In genomic region chrX:107451754-107452153, GRCh38 we compare ENCODE assay signal across 19 cellular contexts. TPM values are rescaled to one million over a fixed set of nuclear protein-coding genes. Genes with fewer than 3 reads are reported as not detected.
DNase-seq lines count a peak whose midpoint lies in the region; ATAC-seq and TF ChIP-seq lines count a peak whose summit lies in the region.
"Had no signal": no experiment of that assay in that cellular context is flagged by ENCODE, and none has a peak within 500 bp of the region (broad histone marks: within the 10 kb centered on the region; RNA-seq: fewer than 3 reads in every experiment).

No MANE protein-coding gene starts in this region.

- no peaks in the 10 kb centered on the region for H4K20me1 ChIP-seq in OCI-LY7 (ENCODE audit: insufficient read depth, low read length)

- H3K9me2 ChIP-seq in OCI-LY7 (ENCODE audit: insufficient read depth, low read length) = no peaks in the 10 kb centered on the region

- CTCF ChIA-PET in OCI-LY7 (lab: Charles Lee; ENCODE audit: unreplicated experiment) = interaction anchor here (0.8 to 2.0 kb wide), 3 partner anchors 11 to 19 kb away, joined by 4 to 11 read pairs (median 5); no protein-coding TSS in a partner anchor

- no TSS peak for BruUV-seq in OCI-LY7 (replicated peaks; lab: Mats Ljungman, UMichigan)

- POLR2A ChIA-PET in OCI-LY7 (lab: Charles Lee) = interaction anchor here (1.2 to 5.7 kb wide), 3 partner anchors 9 to 176 kb away, joined by 4 to 42 read pairs (median 5); partner anchors contain the start of gene PRPS1

- H3K9me3 ChIP-seq in OCI-LY7 (ENCODE audit: low read length) (no peaks in the 10 kb centered on the region), iPS-20b (ENCODE audit: insufficient read depth, low read depth, low read length) (no peaks in the 10 kb centered on the region), stomach smooth muscle (ENCODE audit: control insufficient read depth in 2 of 2, low read length in 2 of 2) (no peaks in the 10 kb centered on the region)
- H3K9me3 ChIP-seq: heart right ventricle, left ventricle myocardium inferior, upper lobe of right lung had no signal

- H3K27ac ChIP-seq in OCI-LY7 (ENCODE audit: low read depth, low read length, poor library complexity, severe bottlenecking) (peak overlapping the region; percentile 86), iPS-20b (ENCODE audit: low read length) (no peak overlapping the region), stomach smooth muscle (ENCODE audit: low read length) (no peak overlapping the region)
- H3K27ac ChIP-seq: heart right ventricle, left ventricle myocardium inferior, upper lobe of right lung had no signal

- ATAC-seq in GM21619 (IDR thresholded peaks at IDR 0.05; ENCODE audit: unreplicated experiment) = no peak
- ATAC-seq: heart right ventricle, Right ventricle myocardium inferior, upper lobe of right lung had no signal

- no peak for TF ChIP-seq CTCF in OCI-LY7 (conservative IDR thresholded peaks at IDR 0.05; ENCODE audit: low read length)

- H2AFZ ChIP-seq in OCI-LY7 (ENCODE audit: low read length) = peak overlapping the region; percentile 12; the same call in 1 of the 2 replicates

- H3K27me3 ChIP-seq in iPS-20b (ENCODE audit: insufficient read depth, low read length) = peaks cover 45% of the 10 kb centered on the region
- peaks cover 0 to 29% of the 10 kb centered on the region in 2 donors for H3K27me3 ChIP-seq in stomach smooth muscle (ENCODE audit: control insufficient read depth in 1 of 2, insufficient read depth in 2 of 2, low read length in 2 of 2)
- H3K27me3 ChIP-seq: upper lobe of right lung had no signal

- H3K36me3 ChIP-seq in OCI-LY7 (ENCODE audit: insufficient read depth, low read length) (no peaks in the 10 kb centered on the region), iPS-20b (ENCODE audit: insufficient read depth, low read depth, low read length) (no peaks in the 10 kb centered on the region), stomach smooth muscle (ENCODE audit: control insufficient read depth in 2 of 2, insufficient read depth in 2 of 2, low read length in 2 of 2) (no peaks in the 10 kb centered on the region)
- H3K36me3 ChIP-seq: heart right ventricle, left ventricle myocardium inferior, upper lobe of right lung had no signal

- H3K4me1 ChIP-seq in OCI-LY7 (ENCODE audit: insufficient read depth, low read length, poor library complexity, severe bottlenecking) (peaks cover 64% of the 10 kb centered on the region), iPS-20b (ENCODE audit: insufficient read depth, low read length) (peaks cover 4% of the 10 kb centered on the region; the same call in 1 of the 2 replicates), stomach smooth muscle (ENCODE audit: control insufficient read depth, insufficient read depth, low read length) (peaks cover 17% of the 10 kb centered on the region)
- H3K4me1 ChIP-seq: heart right ventricle, left ventricle myocardium inferior, upper lobe of right lung had no signal

- DNase-seq in NCI-H82 (lab: John Stamatoyannopoulos, UW) (peak; percentile 15), NCI-H82 treated with DMSO at 0.1 percent for 48 hours (lab: John Stamatoyannopoulos, UW; ENCODE audit: unreplicated experiment) (no peak), OCI-LY7 (ENCODE audit: low spot score) (peak; percentile 64), middle frontal gyrus (ENCODE audit: extremely low spot score, low spot score) (no peak), NCI-H187 (lab: John Stamatoyannopoulos, UW) (no peak)
- DNase-seq: activated CD4-positive, alpha-beta T cell treated with anti-CD3 and anti-CD28 coated beads, Interleukin-2, amount 50 U/mL, for 4 hours; activated T-cell treated with anti-CD3 and anti-CD28 coated beads, Interleukin-2, amount 50 U/mL, for 4 hours; amniotic stem cell; COR-L47; heart right ventricle; left ventricle myocardium inferior; NK-92 treated with Interleukin-12 subunit alpha and Interleukin-12 subunit beta, amount 100 ng/mL, for 24 hours; stimulated activated CD4-positive, alpha-beta T cell treated with anti-CD3 and anti-CD28 coated beads, Interleukin-2, amount 100 ng/mL, for 48 hours; upper lobe of right lung had no signal

- H3K4me3 ChIP-seq in OCI-LY7 (ENCODE audit: low read depth, low read length, poor library complexity, severe bottlenecking) (peak overlapping the region; percentile 73), iPS-20b (ENCODE audit: low read length) (peak overlapping the region; percentile 72), stomach smooth muscle (ENCODE audit: low read length in 2 of 2) (peak overlapping the region; percentile 13 to 65)
- H3K4me3 ChIP-seq: heart right ventricle, K562, left ventricle myocardium inferior, upper lobe of right lung had no signal

- peak overlapping the region; percentile 77 for H3K4me2 ChIP-seq in OCI-LY7 (ENCODE audit: low read length)

- peak overlapping the region; percentile 32; the same call in 1 of the 2 replicates for H3K9ac ChIP-seq in iPS-20b (ENCODE audit: low read depth, low read length)
- no peak overlapping the region for H3K9ac ChIP-seq in stomach smooth muscle (ENCODE audit: low read length in 2 of 2)

- peaks cover 53% of the 10 kb centered on the region for H3K79me2 ChIP-seq in OCI-LY7 (ENCODE audit: insufficient read depth, low read depth, low read length)

- intact Hi-C loops in OCI-LY7 (cut with micrococcal nuclease; ENCODE audit: unreplicated experiment) = loop anchor here (2.0 to 5.0 kb wide), 3 partner anchors 19 to 177 kb away; partner anchors contain the start of gene PRPS1

RNA-seq across cellular contexts. Expression of gene FRMPD3, which starts 2.3 kb away (rescaled TPM):
- 5.8 and 6.5 TPM in 2 replicates for total RNA-seq in OCI-LY7 (2014; rRNA removed; shearing (Covaris generic))
- 12.3 and 12.9 TPM in 2 replicates for total RNA-seq in OCI-LY7 (2022)
- total RNA-seq: activated T-cell treated with anti-CD3 and anti-CD28 coated beads, Interleukin-2, amount 50 U/mL, for 4 hours; K562; left ventricle myocardium inferior; Right ventricle myocardium inferior had no signal

Comparison
In these comparisons a context has a peak if more than half of its experiments do, and no peak if none do; other contexts are left out.
1. DNase-seq: peak in NCI-H82 (single experiment) and OCI-LY7 (single experiment); none in NCI-H82 treated with DMSO at 0.1 percent for 48 hours (single experiment), middle frontal gyrus (single experiment) and NCI-H187 (0 of 2).
2. Peak in every context shown above with its lines, with median percentiles within 50 percentile points of each other: H3K4me3 ChIP-seq.